In genomic region chr2:191171291-191171690, GRCh38 we compare ENCODE assay signal across 16 cellular contexts. TPM values are rescaled to one million over a fixed set of nuclear protein-coding genes. Genes with fewer than 3 reads are reported as not detected.
DNase-seq lines count a peak whose midpoint lies in the region; ATAC-seq and TF ChIP-seq lines count a peak whose summit lies in the region.
"Had no signal": no experiment of that assay in that cellular context is flagged by ENCODE, and none has a peak within 500 bp of the region (broad histone marks: within the 10 kb centered on the region; RNA-seq: fewer than 3 reads in every experiment).

No MANE protein-coding gene starts in this region.

- peaks cover 0 to 11% (median 8%) of the 10 kb centered on the region in 4 donors for H3K4me1 Mint-ChIP-seq in CD4-positive, CD25-positive, alpha-beta regulatory T cell
- peaks cover 53% of the 10 kb centered on the region for H3K4me1 Mint-ChIP-seq in mesothelial cell of epicardium

- ATAC-seq in CD4-positive, CD25-positive, alpha-beta regulatory T cell (ENCODE audit: low read depth in 2 of 2): no peak
- ATAC-seq in Panc1 (no peak), HG03045 (IDR thresholded peaks at IDR 0.05; ENCODE audit: unreplicated experiment) (no peak)

- no peak overlapping the region for H3K27ac ChIP-seq in CD4-positive, CD25-positive, alpha-beta regulatory T cell (ENCODE audit: insufficient read depth, low read length, poor library complexity, severe bottlenecking)
- H3K27ac ChIP-seq in Panc1 (ENCODE audit: low read length): peak overlapping the region; percentile 72
- H3K27ac ChIP-seq in epithelial cell of prostate: peak overlapping the region; percentile 100
- H3K27ac ChIP-seq: uterus had no signal

- no peaks in the 10 kb centered on the region for H3K9me3 ChIP-seq in CD4-positive, CD25-positive, alpha-beta regulatory T cell (ENCODE audit: control insufficient read depth in 2 of 2, low read length in 2 of 2)
- no peaks in the 10 kb centered on the region for H3K9me3 ChIP-seq in Panc1 (ENCODE audit: control insufficient read depth, insufficient read depth, low read depth, low read length)
- H3K9me3 ChIP-seq: uterus had no signal

- H3K27ac Mint-ChIP-seq in CD4-positive, CD25-positive, alpha-beta regulatory T cell: peak overlapping the region in 2 of 3 donors; percentile 32 to 48
- peak overlapping the region; percentile 60 for H3K27ac Mint-ChIP-seq in mesothelial cell of epicardium
- H3K27ac Mint-ChIP-seq: dendritic cell treated with granulocyte-macrophage colony-stimulating factor and Interleukin-4, amounts not matched to agents 40 ng/mL and 50 ng/mL, for 4 days; memory B cell had no signal

- in situ Hi-C loops in Panc1 (cut with HindIII; ENCODE audit: low pct_unique_long_range_greater_than_20kb, low sequenced_read_pairs): no loop called here

- H3K36me3 ChIP-seq in CD4-positive, CD25-positive, alpha-beta regulatory T cell (ENCODE audit: control insufficient read depth, insufficient read depth, low read length): no peaks in the 10 kb centered on the region
- no peaks in the 10 kb centered on the region for H3K36me3 ChIP-seq in Panc1 (ENCODE audit: control insufficient read depth, insufficient read depth, low read length)
- H3K36me3 ChIP-seq: uterus had no signal

- no peak for TF ChIP-seq CTCF in Panc1 (IDR thresholded peaks at IDR 0.05)
- no peak for TF ChIP-seq CTCF in mesothelial cell of epicardium (IDR thresholded peaks at IDR 0.05; ENCODE audit: unreplicated experiment)

- no peak overlapping the region for H3K4me3 ChIP-seq in CD4-positive, CD25-positive, alpha-beta regulatory T cell (ENCODE audit: low read depth, low read length)
- H3K4me3 ChIP-seq in Panc1 (ENCODE audit: low read depth in 2 of 2, low read length in 2 of 2): no peak overlapping the region
- H3K4me3 ChIP-seq: uterus had no signal

- CTCF ChIA-PET in Panc1 (lab: Charles Lee): no interaction called here

- DNase-seq in CD4-positive, CD25-positive, alpha-beta regulatory T cell: no peak
- DNase-seq in Panc1 (ENCODE audit: low read depth, low spot score) (no peak), epithelial cell of prostate (ENCODE audit: low read depth, low spot score) (no peak), mesothelial cell of epicardium (ENCODE audit: low spot score in 2 of 2, unreplicated experiment in 2 of 2) (no peak), NCI-H1417 treated with DMSO at 0.1 percent for 48 hours (lab: John Stamatoyannopoulos, UW) (no peak), head of caudate nucleus (no peak), H4 (ENCODE audit: low spot score) (no peak)
- DNase-seq: activated CD4-positive, alpha-beta T cell treated with anti-CD3 and anti-CD28 coated beads for 48 hours; aorta; GOT3; MV-4-11; stimulated activated naive CD4-positive, alpha-beta T cell; uterus had no signal

- peaks cover 13% of the 10 kb centered on the region for H3K27me3 Mint-ChIP-seq in CD4-positive, CD25-positive, alpha-beta regulatory T cell
- no peaks in the 10 kb centered on the region for H3K27me3 Mint-ChIP-seq in mesothelial cell of epicardium (ENCODE audit: low read depth)
- H3K27me3 Mint-ChIP-seq: dendritic cell treated with granulocyte-macrophage colony-stimulating factor and Interleukin-4, amounts not matched to agents 40 ng/mL and 50 ng/mL, for 4 days had no signal

- no peaks in the 10 kb centered on the region for H3K9me3 Mint-ChIP-seq in CD4-positive, CD25-positive, alpha-beta regulatory T cell
- no peaks in the 10 kb centered on the region for H3K9me3 Mint-ChIP-seq in mesothelial cell of epicardium
- H3K9me3 Mint-ChIP-seq: dendritic cell treated with granulocyte-macrophage colony-stimulating factor and Interleukin-4, amounts not matched to agents 40 ng/mL and 50 ng/mL, for 4 days; memory B cell had no signal

- POLR2A ChIA-PET in Panc1 (lab: Charles Lee): no interaction called here

- H3K4me3 Mint-ChIP-seq in CD4-positive, CD25-positive, alpha-beta regulatory T cell: no peak overlapping the region
- no peak overlapping the region for H3K4me3 Mint-ChIP-seq in mesothelial cell of epicardium
- H3K4me3 Mint-ChIP-seq: dendritic cell treated with granulocyte-macrophage colony-stimulating factor and Interleukin-4, amounts not matched to agents 40 ng/mL and 50 ng/mL, for 4 days; memory B cell had no signal

- BruUV-seq in Panc1 (replicated peaks; lab: Mats Ljungman, UMichigan): no TSS peak

- H3K36me3 Mint-ChIP-seq in CD4-positive, CD25-positive, alpha-beta regulatory T cell: no peaks in the 10 kb centered on the region
- H3K36me3 Mint-ChIP-seq in mesothelial cell of epicardium: no peaks in the 10 kb centered on the region
- H3K36me3 Mint-ChIP-seq: memory B cell had no signal

- intact Hi-C loops in Panc1 (cut with micrococcal nuclease; ENCODE audit: unreplicated experiment): no loop called here
- intact Hi-C loops in head of caudate nucleus (cut with DNase I): no loop called here

- no peaks in the 10 kb centered on the region for H3K4me1 ChIP-seq in CD4-positive, CD25-positive, alpha-beta regulatory T cell (ENCODE audit: control insufficient read depth, insufficient read depth, low read length, poor library complexity, severe bottlenecking)
- peaks cover 38% of the 10 kb centered on the region for H3K4me1 ChIP-seq in Panc1 (ENCODE audit: control insufficient read depth, insufficient read depth, low read length)
- H3K4me1 ChIP-seq: uterus had no signal

- H3K27me3 ChIP-seq in CD4-positive, CD25-positive, alpha-beta regulatory T cell (ENCODE audit: control insufficient read depth, insufficient read depth, low read length): no peaks in the 10 kb centered on the region
- no peaks in the 10 kb centered on the region for H3K27me3 ChIP-seq in Panc1 (ENCODE audit: control insufficient read depth, insufficient read depth, low read length)
- H3K27me3 ChIP-seq: uterus had no signal

RNA-seq across cellular contexts. Expression of gene STAT4, which starts 20.5 kb away (rescaled TPM):
- total RNA-seq in CD4-positive, CD25-positive, alpha-beta regulatory T cell: 60.0 TPM
- 10 to 100 TPM; 22.7 to 31.2 (median 26.5) TPM for polyA plus RNA-seq in CD4-positive, CD25-positive, alpha-beta regulatory T cell
- total RNA-seq in Panc1 (2021; ENCODE audit: unreplicated experiment) (0.05 TPM), mesothelial cell of epicardium (1.9 to 2.9 TPM (median 2.4 TPM) in 3 replicates)
- not detected for polyA plus RNA-seq in Panc1 (2012; ENCODE audit: insufficient read length)
- 0.55 and 4.3 TPM in 2 replicates for total RNA-seq in H4 (2014; rRNA removed; shearing (Covaris generic))

Comparison
In these comparisons a context has a peak if more than half of its experiments do, and no peak if none do; other contexts are left out.
1. RNA of gene STAT4, which starts 20.5 kb away (total RNA-seq): 60.0 TPM in CD4-positive, CD25-positive, alpha-beta regulatory T cell (single experiment); 0.55 to 4.3 TPM in H4, 1.9 to 2.9 TPM in mesothelial cell of epicardium and 0.05 TPM in Panc1 (single experiment); every median in the first group is over 10 times any median in the second.